In genomic region chr21:28436286-28436932, GRCh38 we compare ENCODE assay signal across 15 cellular contexts.
A peak's percentile ranks its signal among the peaks of the same experiment; 100 is the strongest.
DNase-seq lines count a peak whose midpoint lies in the region; ATAC-seq and TF ChIP-seq lines count a peak whose summit lies in the region.
"Had no signal": no experiment of that assay in that cellular context is flagged by ENCODE, and none has a peak within 500 bp of the region (broad histone marks: within the 10 kb centered on the region; RNA-seq: fewer than 3 reads in every experiment).

No MANE protein-coding gene starts in this region.

- CTCF ChIA-PET in PC-3 (lab: Charles Lee) = no interaction called here

- no peaks in the 10 kb centered on the region for H3F3A ChIP-seq in PC-3 (ENCODE audit: low read length, unreplicated experiment)

- H3K9me2 ChIP-seq in PC-3 (replicated peaks; ENCODE audit: low read length) = no peaks in the 10 kb centered on the region

- H3K79me2 ChIP-seq in PC-3 (ENCODE audit: low read length) = no peaks in the 10 kb centered on the region

- no peak overlapping the region; the same call in 1 of the 2 replicates for H3K4me2 ChIP-seq in PC-3 (ENCODE audit: low read length)
- H3K4me2 ChIP-seq: KMS-11 had no signal

- H3K4me1 ChIP-seq in PC-3 (ENCODE audit: insufficient read depth, low read length) (peaks cover 18% of the 10 kb centered on the region), adrenal gland (replicated peaks in 1 of 2) (no peaks in the 10 kb centered on the region)

- H2AFZ ChIP-seq in PC-3 (ENCODE audit: low read length) = peak overlapping the region; percentile 36; the same call in 1 of the 2 replicates

- POLR2A ChIA-PET in PC-3 (lab: Charles Lee; ENCODE audit: unreplicated experiment) = no interaction called here

- no peak for TF ChIP-seq POLR2A in adrenal gland (IDR thresholded peaks at IDR 0.05)

- H3K36me3 ChIP-seq in PC-3 (ENCODE audit: low read depth, low read length) (no peaks in the 10 kb centered on the region), adrenal gland (replicated peaks in 1 of 2) (no peaks in the 10 kb centered on the region)

- BruUV-seq in PC-3 (replicated peaks; lab: Mats Ljungman, UMichigan) = no TSS peak

- H3K27ac ChIP-seq in PC-3 (ENCODE audit: low read length) (peak overlapping the region; percentile 55), epithelial cell of prostate (no peak overlapping the region), adrenal gland (no peak overlapping the region)
- H3K27ac ChIP-seq: KMS-11 had no signal

- 60 to 78% (median 65%) methylated on average over 2 of the region's 2 CpGs for WGBS in adrenal gland, 4 donors

- H3K27me3 ChIP-seq in PC-3 (ENCODE audit: low read length) (no peaks in the 10 kb centered on the region), adrenal gland (no peaks in the 10 kb centered on the region)

- ATAC-seq in PC-3 (peak; percentile 80), HG03039 (IDR thresholded peaks at IDR 0.05; ENCODE audit: unreplicated experiment) (no peak)

- H3K9ac ChIP-seq in PC-3 (ENCODE audit: low read length) = no peak overlapping the region; the same call in 1 of the 2 replicates
- H3K9ac ChIP-seq: KMS-11 had no signal

- no peaks in the 10 kb centered on the region for H3K9me3 ChIP-seq in PC-3 (ENCODE audit: low read length)
- no peaks in the 10 kb centered on the region for H3K9me3 ChIP-seq in adrenal gland (replicated peaks in 1 of 3)

- H3K4me3 ChIP-seq in PC-3 (ENCODE audit: low read length) = no peak overlapping the region
- no peak overlapping the region for H3K4me3 ChIP-seq in adrenal gland

- TF ChIP-seq CTCF in PC-3 (conservative IDR thresholded peaks at IDR 0.05; ENCODE audit: low read depth, low read length) (no peak), adrenal gland (IDR thresholded peaks at IDR 0.05) (no peak)

- H4K20me1 ChIP-seq in PC-3 (ENCODE audit: low read length) = no peaks in the 10 kb centered on the region

- peak; percentile 8 for DNase-seq in DMS53 treated with DMSO at 0.1 percent for 48 hours (lab: John Stamatoyannopoulos, UW; ENCODE audit: unreplicated experiment)
- peak; percentile 79 for DNase-seq in PC-3
- peak; percentile 10 for DNase-seq in epithelial cell of prostate (ENCODE audit: low read depth, low spot score)
- DNase-seq in myocyte (ENCODE audit: low read depth) = peak; percentile 47
- no peak for DNase-seq in Kasumi-1 (lab: John Stamatoyannopoulos, UW)
- no peak for DNase-seq in adrenal gland
- no peak for DNase-seq in T-helper 9 cell
- DNase-seq: activated CD4-positive, alpha-beta T cell treated with anti-CD3 and anti-CD28 coated beads for 1 hour; anterior cingulate cortex; effector CD4-positive, alpha-beta T cell; GOT3; hypothalamus; NCI-H2029 treated with DMSO at 0.1 percent for 48 hours had no signal

- intact Hi-C loops in PC-3 (cut with micrococcal nuclease) = loop anchor here (10.0 kb wide), 1 partner anchor 198 kb away; no protein-coding TSS in a partner anchor
- intact Hi-C loops in adrenal gland (cut with DNase I) = no loop called here

Comparison
In these comparisons a context has a peak if more than half of its experiments do, and no peak if none do; other contexts are left out.
1. DNase-seq: peak in DMS53 treated with DMSO at 0.1 percent for 48 hours (single experiment), PC-3 (single experiment), epithelial cell of prostate (single experiment) and myocyte (single experiment); none in Kasumi-1 (0 of 2), adrenal gland (0 of 7) and T-helper 9 cell (single experiment).